In the genomic region with DNA sequence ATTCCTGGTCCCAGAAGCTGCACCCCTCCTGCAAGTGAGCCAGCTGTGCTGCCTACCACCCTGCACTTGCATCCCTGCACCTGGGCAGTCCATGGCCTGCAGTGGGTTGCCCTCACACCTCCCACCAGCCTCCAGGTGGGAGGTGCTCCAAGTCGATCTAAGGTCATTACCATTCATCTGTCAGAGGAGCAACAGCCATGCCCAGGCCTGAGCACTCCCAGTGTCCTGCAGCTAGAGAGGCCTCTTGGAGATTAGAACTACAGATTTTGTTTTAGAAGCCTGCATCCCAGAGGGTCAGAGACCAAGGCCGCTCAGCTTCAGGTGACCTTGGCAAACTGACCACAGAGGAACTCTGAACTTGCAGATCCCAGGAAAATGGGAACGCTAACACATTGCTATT, we compare ENCODE assay signal across 1 cellular context.
TF ChIP-seq lines count a peak whose summit lies in the region.

No MANE protein-coding gene starts in this region.

TF ChIP-seq in HepG2, 621 proteins besides CTCF, POLR2A, EP300 and RAD21:
- TF ChIP-seq ZNF629 (CRISPR knock-in tag; conservative IDR thresholded peaks at IDR 0.05) = 0 out of 2 replicates have a peak, but pooled peaks have one; percentile 43
- TF ChIP-seq ESRRA (CRISPR knock-in tag; IDR thresholded peaks at IDR 0.05; ENCODE audit: low read depth) = peak; percentile 89
- TF ChIP-seq, protein P1, sequence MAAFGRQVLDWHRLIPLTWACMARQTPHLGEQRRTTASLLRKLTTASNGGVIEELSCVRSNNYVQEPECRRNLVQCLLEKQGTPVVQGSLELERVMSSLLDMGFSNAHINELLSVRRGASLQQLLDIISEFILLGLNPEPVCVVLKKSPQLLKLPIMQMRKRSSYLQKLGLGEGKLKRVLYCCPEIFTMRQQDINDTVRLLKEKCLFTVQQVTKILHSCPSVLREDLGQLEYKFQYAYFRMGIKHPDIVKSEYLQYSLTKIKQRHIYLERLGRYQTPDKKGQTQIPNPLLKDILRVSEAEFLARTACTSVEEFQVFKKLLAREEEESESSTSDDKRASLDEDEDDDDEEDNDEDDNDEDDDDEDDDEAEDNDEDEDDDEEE (CRISPR knock-in tag; IDR thresholded peaks at IDR 0.05) = no peak
- no peak for TF ChIP-seq LCORL (IDR thresholded peaks at IDR 0.05)
- TF ChIP-seq LCORL (CRISPR knock-in tag; IDR thresholded peaks at IDR 0.05) = peak; percentile 35; the same call in 1 of the 2 replicates
- TF ChIP-seq, protein P2, sequence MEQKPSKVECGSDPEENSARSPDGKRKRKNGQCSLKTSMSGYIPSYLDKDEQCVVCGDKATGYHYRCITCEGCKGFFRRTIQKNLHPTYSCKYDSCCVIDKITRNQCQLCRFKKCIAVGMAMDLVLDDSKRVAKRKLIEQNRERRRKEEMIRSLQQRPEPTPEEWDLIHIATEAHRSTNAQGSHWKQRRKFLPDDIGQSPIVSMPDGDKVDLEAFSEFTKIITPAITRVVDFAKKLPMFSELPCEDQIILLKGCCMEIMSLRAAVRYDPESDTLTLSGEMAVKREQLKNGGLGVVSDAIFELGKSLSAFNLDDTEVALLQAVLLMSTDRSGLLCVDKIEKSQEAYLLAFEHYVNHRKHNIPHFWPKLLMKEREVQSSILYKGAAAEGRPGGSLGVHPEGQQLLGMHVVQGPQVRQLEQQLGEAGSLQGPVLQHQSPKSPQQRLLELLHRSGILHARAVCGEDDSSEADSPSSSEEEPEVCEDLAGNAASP (CRISPR knock-in tag; IDR thresholded peaks at IDR 0.05; ENCODE audit: borderline replicate concordance) = peak; percentile 43; the same call in 1 of the 2 replicates
- TF ChIP-seq ISX (CRISPR knock-in tag; conservative IDR thresholded peaks at IDR 0.05) = no peak
- TF ChIP-seq STAG1 (CRISPR knock-in tag; IDR thresholded peaks at IDR 0.05) = no peak
- TF ChIP-seq, protein P3, sequence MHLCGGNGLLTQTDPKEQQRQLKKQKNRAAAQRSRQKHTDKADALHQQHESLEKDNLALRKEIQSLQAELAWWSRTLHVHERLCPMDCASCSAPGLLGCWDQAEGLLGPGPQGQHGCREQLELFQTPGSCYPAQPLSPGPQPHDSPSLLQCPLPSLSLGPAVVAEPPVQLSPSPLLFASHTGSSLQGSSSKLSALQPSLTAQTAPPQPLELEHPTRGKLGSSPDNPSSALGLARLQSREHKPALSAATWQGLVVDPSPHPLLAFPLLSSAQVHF (CRISPR knock-in tag; IDR thresholded peaks at IDR 0.05) = no peak
- peak; percentile 77 for TF ChIP-seq HNF4A (CRISPR knock-in tag; IDR thresholded peaks at IDR 0.05)
- 0 out of 2 replicates have a peak, but pooled peaks have one; percentile 38 for TF ChIP-seq ZMYM3 (CRISPR knock-in tag; IDR thresholded peaks at IDR 0.05)
- TF ChIP-seq, protein P4, sequence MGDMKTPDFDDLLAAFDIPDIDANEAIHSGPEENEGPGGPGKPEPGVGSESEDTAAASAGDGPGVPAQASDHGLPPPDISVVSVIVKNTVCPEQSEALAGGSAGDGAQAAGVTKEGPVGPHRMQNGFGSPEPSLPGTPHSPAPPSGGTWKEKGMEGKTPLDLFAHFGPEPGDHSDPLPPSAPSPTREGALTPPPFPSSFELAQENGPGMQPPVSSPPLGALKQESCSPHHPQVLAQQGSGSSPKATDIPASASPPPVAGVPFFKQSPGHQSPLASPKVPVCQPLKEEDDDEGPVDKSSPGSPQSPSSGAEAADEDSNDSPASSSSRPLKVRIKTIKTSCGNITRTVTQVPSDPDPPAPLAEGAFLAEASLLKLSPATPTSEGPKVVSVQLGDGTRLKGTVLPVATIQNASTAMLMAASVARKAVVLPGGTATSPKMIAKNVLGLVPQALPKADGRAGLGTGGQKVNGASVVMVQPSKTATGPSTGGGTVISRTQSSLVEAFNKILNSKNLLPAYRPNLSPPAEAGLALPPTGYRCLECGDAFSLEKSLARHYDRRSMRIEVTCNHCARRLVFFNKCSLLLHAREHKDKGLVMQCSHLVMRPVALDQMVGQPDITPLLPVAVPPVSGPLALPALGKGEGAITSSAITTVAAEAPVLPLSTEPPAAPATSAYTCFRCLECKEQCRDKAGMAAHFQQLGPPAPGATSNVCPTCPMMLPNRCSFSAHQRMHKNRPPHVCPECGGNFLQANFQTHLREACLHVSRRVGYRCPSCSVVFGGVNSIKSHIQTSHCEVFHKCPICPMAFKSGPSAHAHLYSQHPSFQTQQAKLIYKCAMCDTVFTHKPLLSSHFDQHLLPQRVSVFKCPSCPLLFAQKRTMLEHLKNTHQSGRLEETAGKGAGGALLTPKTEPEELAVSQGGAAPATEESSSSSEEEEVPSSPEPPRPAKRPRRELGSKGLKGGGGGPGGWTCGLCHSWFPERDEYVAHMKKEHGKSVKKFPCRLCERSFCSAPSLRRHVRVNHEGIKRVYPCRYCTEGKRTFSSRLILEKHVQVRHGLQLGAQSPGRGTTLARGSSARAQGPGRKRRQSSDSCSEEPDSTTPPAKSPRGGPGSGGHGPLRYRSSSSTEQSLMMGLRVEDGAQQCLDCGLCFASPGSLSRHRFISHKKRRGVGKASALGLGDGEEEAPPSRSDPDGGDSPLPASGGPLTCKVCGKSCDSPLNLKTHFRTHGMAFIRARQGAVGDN (CRISPR knock-in tag; IDR thresholded peaks at IDR 0.05) = peak; percentile 46
- TF ChIP-seq SATB2 (CRISPR knock-in tag; IDR thresholded peaks at IDR 0.05) = no peak
- no peak for TF ChIP-seq ZNF543 (CRISPR knock-in tag; IDR thresholded peaks at IDR 0.05)
- 0 out of 2 replicates have a peak, but pooled peaks have one; percentile 24 for TF ChIP-seq ZMYM4 (CRISPR knock-in tag; IDR thresholded peaks at IDR 0.05)
- TF ChIP-seq ZFX (CRISPR knock-in tag; IDR thresholded peaks at IDR 0.05; ENCODE audit: low read depth) = peak; percentile 35; the same call in 1 of the 2 replicates
- no peak for TF ChIP-seq SRSF9 (IDR thresholded peaks at IDR 0.05; ENCODE audit: borderline replicate concordance, insufficient read depth, low read depth, low read length, poor library complexity, severe bottlenecking)
- TF ChIP-seq ZNF263 (CRISPR knock-in tag; IDR thresholded peaks at IDR 0.05) = peak; percentile 71
- TF ChIP-seq, protein P5, sequence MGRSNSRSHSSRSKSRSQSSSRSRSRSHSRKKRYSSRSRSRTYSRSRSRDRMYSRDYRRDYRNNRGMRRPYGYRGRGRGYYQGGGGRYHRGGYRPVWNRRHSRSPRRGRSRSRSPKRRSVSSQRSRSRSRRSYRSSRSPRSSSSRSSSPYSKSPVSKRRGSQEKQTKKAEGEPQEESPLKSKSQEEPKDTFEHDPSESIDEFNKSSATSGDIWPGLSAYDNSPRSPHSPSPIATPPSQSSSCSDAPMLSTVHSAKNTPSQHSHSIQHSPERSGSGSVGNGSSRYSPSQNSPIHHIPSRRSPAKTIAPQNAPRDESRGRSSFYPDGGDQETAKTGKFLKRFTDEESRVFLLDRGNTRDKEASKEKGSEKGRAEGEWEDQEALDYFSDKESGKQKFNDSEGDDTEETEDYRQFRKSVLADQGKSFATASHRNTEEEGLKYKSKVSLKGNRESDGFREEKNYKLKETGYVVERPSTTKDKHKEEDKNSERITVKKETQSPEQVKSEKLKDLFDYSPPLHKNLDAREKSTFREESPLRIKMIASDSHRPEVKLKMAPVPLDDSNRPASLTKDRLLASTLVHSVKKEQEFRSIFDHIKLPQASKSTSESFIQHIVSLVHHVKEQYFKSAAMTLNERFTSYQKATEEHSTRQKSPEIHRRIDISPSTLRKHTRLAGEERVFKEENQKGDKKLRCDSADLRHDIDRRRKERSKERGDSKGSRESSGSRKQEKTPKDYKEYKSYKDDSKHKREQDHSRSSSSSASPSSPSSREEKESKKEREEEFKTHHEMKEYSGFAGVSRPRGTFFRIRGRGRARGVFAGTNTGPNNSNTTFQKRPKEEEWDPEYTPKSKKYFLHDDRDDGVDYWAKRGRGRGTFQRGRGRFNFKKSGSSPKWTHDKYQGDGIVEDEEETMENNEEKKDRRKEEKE (IDR thresholded peaks at IDR 0.05) = no peak
- TF ChIP-seq, protein P6, sequence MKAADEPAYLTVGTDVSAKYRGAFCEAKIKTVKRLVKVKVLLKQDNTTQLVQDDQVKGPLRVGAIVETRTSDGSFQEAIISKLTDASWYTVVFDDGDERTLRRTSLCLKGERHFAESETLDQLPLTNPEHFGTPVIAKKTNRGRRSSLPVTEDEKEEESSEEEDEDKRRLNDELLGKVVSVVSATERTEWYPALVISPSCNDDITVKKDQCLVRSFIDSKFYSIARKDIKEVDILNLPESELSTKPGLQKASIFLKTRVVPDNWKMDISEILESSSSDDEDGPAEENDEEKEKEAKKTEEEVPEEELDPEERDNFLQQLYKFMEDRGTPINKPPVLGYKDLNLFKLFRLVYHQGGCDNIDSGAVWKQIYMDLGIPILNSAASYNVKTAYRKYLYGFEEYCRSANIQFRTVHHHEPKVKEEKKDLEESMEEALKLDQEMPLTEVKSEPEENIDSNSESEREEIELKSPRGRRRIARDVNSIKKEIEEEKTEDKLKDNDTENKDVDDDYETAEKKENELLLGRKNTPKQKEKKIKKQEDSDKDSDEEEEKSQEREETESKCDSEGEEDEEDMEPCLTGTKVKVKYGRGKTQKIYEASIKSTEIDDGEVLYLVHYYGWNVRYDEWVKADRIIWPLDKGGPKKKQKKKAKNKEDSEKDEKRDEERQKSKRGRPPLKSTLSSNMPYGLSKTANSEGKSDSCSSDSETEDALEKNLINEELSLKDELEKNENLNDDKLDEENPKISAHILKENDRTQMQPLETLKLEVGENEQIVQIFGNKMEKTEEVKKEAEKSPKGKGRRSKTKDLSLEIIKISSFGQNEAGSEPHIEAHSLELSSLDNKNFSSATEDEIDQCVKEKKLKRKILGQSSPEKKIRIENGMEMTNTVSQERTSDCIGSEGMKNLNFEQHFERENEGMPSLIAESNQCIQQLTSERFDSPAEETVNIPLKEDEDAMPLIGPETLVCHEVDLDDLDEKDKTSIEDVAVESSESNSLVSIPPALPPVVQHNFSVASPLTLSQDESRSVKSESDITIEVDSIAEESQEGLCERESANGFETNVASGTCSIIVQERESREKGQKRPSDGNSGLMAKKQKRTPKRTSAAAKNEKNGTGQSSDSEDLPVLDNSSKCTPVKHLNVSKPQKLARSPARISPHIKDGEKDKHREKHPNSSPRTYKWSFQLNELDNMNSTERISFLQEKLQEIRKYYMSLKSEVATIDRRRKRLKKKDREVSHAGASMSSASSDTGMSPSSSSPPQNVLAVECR (CRISPR knock-in tag; IDR thresholded peaks at IDR 0.05; ENCODE audit: borderline replicate concordance) = peak; percentile 47; the same call in 1 of the 2 replicates
